Comparison of ENCODE assay signal across 9 cellular contexts in the genomic region with DNA sequence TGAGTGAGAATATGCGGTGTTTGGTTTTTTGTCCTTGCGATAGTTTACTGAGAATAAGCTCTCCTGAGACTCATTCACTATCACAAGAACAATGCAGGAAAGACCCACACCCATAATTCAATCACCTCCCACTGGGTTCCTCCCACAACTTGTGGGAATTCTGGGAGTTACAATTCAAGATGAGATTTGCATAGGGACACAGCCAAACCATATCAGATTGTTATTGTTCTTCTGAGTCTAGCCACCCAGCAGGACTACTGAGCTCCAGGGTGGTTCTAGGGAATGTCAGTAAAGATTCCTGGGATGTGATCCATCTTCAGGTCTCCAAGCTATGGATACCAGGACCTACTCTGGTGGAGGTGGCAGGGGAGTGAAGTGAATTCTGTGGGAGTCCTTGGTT.
"Had no signal": no experiment of that assay in that cellular context is flagged by ENCODE, and none has a peak within 500 bp of the region (broad histone marks: within the 10 kb centered on the region; RNA-seq: fewer than 3 reads in every experiment).

No MANE protein-coding gene starts in this region.

- H3K4me1 ChIP-seq: HAP-1 had no signal

- ATAC-seq: GM23338, HCT116 had no signal

- H3K27ac Mint-ChIP-seq: GM23338, H9, HFFc6 had no signal

- DNase-seq: GM23248, GOT3, H7, H9, HCEC 1CT, HFFc6 had no signal

- H3K9ac ChIP-seq: GM23248 had no signal

- H3K4me3 Mint-ChIP-seq: GM23338, H9, HFFc6 had no signal

- H3K4me2 ChIP-seq: GM23338 had no signal

- H3K27ac ChIP-seq: GM23248 had no signal

- H3K36me3 ChIP-seq: HAP-1 had no signal

- H3K4me3 ChIP-seq: GM23248, GM23338, HAP-1 had no signal

- H3K4me1 Mint-ChIP-seq: GM23338 had no signal
